ENCODE assay signal across 11 cellular contexts in the genomic region with DNA sequence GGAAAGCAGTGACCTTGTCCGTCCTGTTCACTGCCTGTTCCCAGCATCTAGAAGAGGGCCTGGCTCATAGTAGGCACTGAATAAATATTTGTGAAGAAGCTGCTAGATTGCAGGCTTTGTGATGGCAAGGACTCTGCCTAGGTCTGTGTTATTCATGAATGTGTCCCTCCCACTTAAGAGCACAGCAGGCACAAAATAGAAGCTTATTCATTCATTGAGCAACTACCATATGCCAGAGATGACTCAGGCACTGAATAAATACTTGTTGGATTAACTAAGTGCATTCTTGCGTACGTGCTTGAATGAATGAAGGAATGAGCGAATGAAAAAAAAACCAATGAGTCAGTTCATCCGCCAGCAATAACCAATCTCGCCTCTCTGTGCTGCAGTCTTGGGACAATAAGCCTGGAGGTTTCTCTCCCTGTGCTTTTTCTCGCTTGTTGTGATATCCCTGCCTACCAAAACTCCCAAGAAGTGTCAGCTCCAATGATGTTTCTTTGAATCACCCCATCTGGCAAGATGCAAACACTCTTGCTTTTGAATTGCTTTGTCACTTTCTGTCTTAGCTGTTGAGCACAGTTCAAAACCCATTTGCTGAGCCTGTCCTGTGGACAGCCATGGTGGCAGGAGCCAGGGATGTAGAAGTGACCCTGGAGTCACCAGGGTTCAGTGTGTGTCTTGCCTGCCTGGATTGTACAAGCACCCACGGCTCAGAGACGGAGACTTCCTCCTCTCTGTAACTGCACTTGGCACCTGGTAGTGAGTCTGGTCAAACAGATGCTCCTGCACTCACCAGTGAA.
DNase-seq lines count a peak whose midpoint lies in the region; TF ChIP-seq lines count a peak whose summit lies in the region.
"Had no signal": no experiment of that assay in that cellular context is flagged by ENCODE, and none has a peak within 500 bp of the region (broad histone marks: within the 10 kb centered on the region; RNA-seq: fewer than 3 reads in every experiment).

No MANE protein-coding gene starts in this region.

- H3K4me3 ChIP-seq in AG04450 (ENCODE audit: low read depth, low read length): no peak overlapping the region

- DNase-seq in AG04450 (ENCODE audit: low read depth, low spot score): peak; percentile 91
- DNase-seq in HS-27A (ENCODE audit: low read depth): peak; percentile 80
- peak; percentile 44 for DNase-seq in SW480 (ENCODE audit: low spot score)
- peak; percentile 53 for DNase-seq in iPS-NIHi7 (ENCODE audit: extremely low spot score)
- DNase-seq in OCI-M2 (lab: John Stamatoyannopoulos, UW; ENCODE audit: unreplicated experiment): no peak
- no peak for DNase-seq in GM10266 (ENCODE audit: extremely low spot score)
- DNase-seq in NCI-H1105 (lab: John Stamatoyannopoulos, UW): no peak
- DNase-seq in activated effector memory CD4-positive, alpha-beta T cell treated with anti-CD3 and anti-CD28 coated beads, Interleukin-2, amount 50 U/mL, for 16 hours: no peak
- DNase-seq: effector memory CD8-positive, alpha-beta T cell; right cardiac atrium; WERI-Rb-1 had no signal

- POLR2A ChIA-PET in AG04450 (lab: Yijun Ruan, JAX): interaction anchor here (0.6 to 1.1 kb wide), 2 partner anchors 8 to 203 kb away, joined by 4 to 6 read pairs; no protein-coding TSS in a partner anchor

- TF ChIP-seq CTCF in AG04450 (IDR thresholded peaks at IDR 0.05; ENCODE audit: low read depth, low read length) (no peak), GM10266 (IDR thresholded peaks at IDR 0.05; ENCODE audit: control insufficient read depth, insufficient read depth, low read depth, missing control alignments) (no peak)

- CTCF ChIA-PET in AG04450 (lab: Charles Lee): interaction anchor here (1.5 kb wide), 1 partner anchor 10 kb away, joined by 8 read pairs; no protein-coding TSS in a partner anchor

- peaks cover 5% of the 10 kb centered on the region for H3K27me3 ChIP-seq in AG04450 (ENCODE audit: control insufficient read depth, insufficient read depth, low read length)

- H3K27ac ChIP-seq in AG04450 (ENCODE audit: low read depth, low read length): peak overlapping the region; percentile 91
- H3K27ac ChIP-seq: WERI-Rb-1 had no signal

- H3K9me3 ChIP-seq in AG04450 (ENCODE audit: control insufficient read depth, insufficient read depth, low read length): no peaks in the 10 kb centered on the region

Comparison
In these comparisons a context has a peak if more than half of its experiments do, and no peak if none do; other contexts are left out.
1. DNase-seq: peak in AG04450 (single experiment), HS-27A (single experiment), SW480 (single experiment) and iPS-NIHi7 (single experiment); none in OCI-M2 (single experiment), GM10266 (single experiment), NCI-H1105 (single experiment) and activated effector memory CD4-positive, alpha-beta T cell treated with anti-CD3 and anti-CD28 coated beads, Interleukin-2, amount 50 U/mL, for 16 hours (single experiment).